13 cellular contexts compared by ENCODE assay signal in the genomic region with DNA sequence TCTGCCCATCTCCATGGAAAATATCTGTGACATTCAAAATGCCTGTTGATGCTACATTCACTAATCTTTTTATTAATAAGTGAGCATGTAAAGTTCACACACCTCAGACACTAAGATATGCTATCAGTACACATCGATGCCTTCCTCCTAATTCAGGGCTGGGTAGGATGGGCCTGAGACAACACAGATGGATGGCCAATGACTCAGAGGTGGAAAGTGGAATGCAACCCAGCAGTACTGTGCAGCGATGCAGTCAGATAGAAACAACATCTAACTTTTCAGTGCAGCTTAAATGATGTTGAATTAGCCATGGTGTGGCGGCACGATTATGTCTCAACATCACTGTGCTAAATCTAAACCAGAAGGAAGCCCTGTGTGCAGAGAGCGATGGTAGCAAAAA.
A peak's percentile ranks its signal among the peaks of the same experiment; 100 is the strongest.
DNase-seq lines count a peak whose midpoint lies in the region; ATAC-seq lines count a peak whose summit lies in the region.
"Had no signal": no experiment of that assay in that cellular context is flagged by ENCODE, and none has a peak within 500 bp of the region (broad histone marks: within the 10 kb centered on the region; RNA-seq: fewer than 3 reads in every experiment).

No MANE protein-coding gene starts in this region.

- no peak for ATAC-seq in GM18868 (IDR thresholded peaks at IDR 0.05; ENCODE audit: unreplicated experiment)

- DNase-seq in EL = peak; percentile 43
- peak; percentile 25 for DNase-seq in amniotic epithelial cell (ENCODE audit: low read depth)
- peak; percentile 12 for DNase-seq in iris pigment epithelial cell (ENCODE audit: low read depth)
- no peak for DNase-seq in iPS-NIHi11 (ENCODE audit: low spot score)
- no peak for DNase-seq in DMS79 treated with DMSO at 0.1 percent for 48 hours (lab: John Stamatoyannopoulos, UW)
- no peak for DNase-seq in SW 1271 (lab: John Stamatoyannopoulos, UW)
- DNase-seq: CD8-positive, alpha-beta memory T cell; DMS 273 treated with DMSO at 0.1 percent for 48 hours; NCI-H1048; NCI-H146; NCI-H345; NCI-H526 treated with DMSO at 0.1 percent for 48 hours had no signal

Comparison
In these comparisons a context has a peak if more than half of its experiments do, and no peak if none do; other contexts are left out.
1. DNase-seq: peak in EL (single experiment), amniotic epithelial cell (single experiment) and iris pigment epithelial cell (single experiment); none in iPS-NIHi11 (single experiment), DMS79 treated with DMSO at 0.1 percent for 48 hours (single experiment) and SW 1271 (0 of 2).